ENCODE assay signal across 8 cellular contexts in the genomic region with DNA sequence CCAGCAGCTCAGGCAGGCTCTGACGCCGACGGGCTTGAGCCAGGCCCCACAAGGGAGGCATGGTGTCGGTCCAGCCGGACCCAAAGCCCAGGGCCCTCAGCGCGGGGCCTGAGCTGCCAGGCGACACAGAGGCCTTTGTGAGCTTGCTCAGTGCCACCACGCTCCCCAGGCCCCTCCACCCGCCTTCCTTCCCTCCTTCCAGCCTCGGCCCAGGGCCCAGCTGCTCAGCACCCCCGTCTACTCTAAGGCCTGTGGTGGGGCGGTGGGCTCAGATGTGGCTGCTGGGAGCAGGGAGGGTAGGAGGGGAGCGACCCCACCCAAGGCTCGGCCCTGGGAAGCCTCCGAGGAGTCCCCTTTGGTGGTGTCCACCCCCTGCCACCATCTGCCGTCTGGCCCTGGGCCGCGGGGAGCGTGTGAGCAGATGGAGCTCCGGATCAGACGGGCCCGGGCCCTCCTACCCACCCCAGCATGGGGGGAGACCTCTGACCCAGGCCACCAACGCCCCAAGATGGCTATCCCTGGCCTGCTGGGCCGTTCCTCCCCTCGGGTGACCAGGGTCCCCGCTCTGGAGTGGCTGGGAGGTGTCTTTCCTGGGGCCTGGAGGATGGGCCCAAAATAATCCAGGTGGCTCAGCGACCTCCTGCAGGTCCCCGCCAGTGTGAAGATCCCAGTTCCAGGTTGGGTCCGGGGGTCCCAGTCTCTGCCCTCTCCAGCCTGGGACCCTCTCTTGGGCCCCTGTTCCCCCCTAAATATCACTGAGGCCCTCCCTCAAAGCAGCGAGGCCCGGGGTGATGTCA. TPM values are rescaled to one million over a fixed set of nuclear protein-coding genes. Genes with fewer than 3 reads are reported as not detected.
DNase-seq lines count a peak whose midpoint lies in the region; ATAC-seq, FAIRE-seq and TF ChIP-seq lines count a peak whose summit lies in the region.

No MANE protein-coding gene starts in this region.

- FAIRE-seq in HepG2 (lab: Jason Lieb, UNC) = no peak

- dilution Hi-C loops in mammary epithelial cell (cut with HindIII; ENCODE audit: low sequenced_read_pairs) = no loop called here

- peaks cover 15% of the 10 kb centered on the region for H4K20me1 ChIP-seq in mammary epithelial cell (ENCODE audit: insufficient read depth, low read length)
- H4K20me1 ChIP-seq in HepG2 (ENCODE audit: insufficient read depth, low read length) = peaks cover 60% of the 10 kb centered on the region

- intact Hi-C loops in mammary epithelial cell (cut with micrococcal nuclease) = no loop called here
- intact Hi-C loops in HepG2 (cut with micrococcal nuclease; ENCODE audit: unreplicated experiment) = loop anchor here (10.0 kb wide), 1 partner anchor 86 kb away; no protein-coding TSS in a partner anchor

- H3K4me3 ChIP-seq in HUES48 (ENCODE audit: low read depth, low read length) (no peak overlapping the region), mammary epithelial cell (replicated peaks in 1 of 3; ENCODE audit: insufficient read depth in 1 of 3, low read depth in 2 of 3, low read length in 3 of 3) (peak overlapping the region; percentile 34 to 51 (median 47)), HepG2 (replicated peaks in 1 of 3; ENCODE audit: insufficient read depth in 1 of 3, low read depth in 2 of 3, low read length in 3 of 3) (peak overlapping the region; percentile 33 to 69 (median 58)), subcutaneous abdominal adipose tissue (ENCODE audit: low read depth in 1 of 5, low read length in 5 of 5) (peak overlapping the region in 4 of 5 donors; percentile 26 to 45 (median 36))

- POLR2A ChIA-PET in HepG2 (lab: Yijun Ruan, JAX) = interaction anchor here (0.7 to 2.4 kb wide), 15 partner anchors 8 to 413 kb away, joined by 3 to 19 read pairs (median 5); a partner anchor contains a TSS

- 16% methylated on average over 10 of the region's 32 CpGs for WGBS in mammary epithelial cell (ENCODE audit: low coverage, missing lambda C conversion rate)
- 11% methylated on average over 7 of the region's 32 CpGs for WGBS in HepG2 (ENCODE audit: low lambda C conversion rate)

- H3K36me3 ChIP-seq in HUES48 (ENCODE audit: control insufficient read depth, insufficient read depth, low read length) (peaks cover 16% of the 10 kb centered on the region), mammary epithelial cell (ENCODE audit: insufficient read depth, low read length) (peaks cover under 1% of the 10 kb centered on the region), HepG2 (replicated peaks in 1 of 2; ENCODE audit: control insufficient read depth in 1 of 2, insufficient read depth in 2 of 2, low read length in 2 of 2) (peaks cover 12 to 36% of the 10 kb centered on the region in 2 experiments), subcutaneous abdominal adipose tissue (ENCODE audit: control insufficient read depth in 5 of 5, insufficient read depth in 5 of 5, low read length in 5 of 5) (peaks cover 0 to 27% (median 15%) of the 10 kb centered on the region in 5 donors)

- peak in 1 of 2 experiments; percentile 6; a peak in 2 of 4 replicates for TF ChIP-seq POLR2A in HepG2 (IDR thresholded peaks at IDR 0.05; ENCODE audit: insufficient read depth in 1 of 2, low read depth in 2 of 2, low read length in 2 of 2)

- TF ChIP-seq RAD21 in HepG2 (CRISPR knock-in tag; IDR thresholded peaks at IDR 0.05) = no peak

- TF ChIP-seq EP300 in HepG2 (IDR thresholded peaks at IDR 0.05; ENCODE audit: low read depth in 2 of 2, low read length in 2 of 2) (no peak), HepG2 (CRISPR knock-in tag; IDR thresholded peaks at IDR 0.05; ENCODE audit: borderline replicate concordance) (no peak)

- H3K9ac ChIP-seq in HUES48 (ENCODE audit: low read depth, low read length) (no peak overlapping the region), mammary epithelial cell (ENCODE audit: insufficient read depth, low read length) (peak overlapping the region; percentile 67), HepG2 (ENCODE audit: insufficient read depth, low read depth, low read length) (peak overlapping the region; percentile 91), subcutaneous abdominal adipose tissue (ENCODE audit: low read length in 5 of 5) (peak overlapping the region; percentile 73 to 90 (median 88))

- in situ Hi-C loops in mammary epithelial cell (cut with MboI; ENCODE audit: low sequenced_read_pairs in 2 of 2) (no loop called here), HepG2 (cut with HindIII; ENCODE audit: extremely low pct_ligation_motif_present, low pct_unique_long_range_greater_than_20kb) (no loop called here)

- BruUV-seq in mammary epithelial cell (replicated peaks; lab: Mats Ljungman, UMichigan) = TSS peak; percentile 83
- BruUV-seq in HepG2 (replicated peaks; lab: Mats Ljungman, UMichigan) = TSS peak; percentile 94

- no peaks in the 10 kb centered on the region for H3K9me3 ChIP-seq in HUES48 (ENCODE audit: control insufficient read depth, insufficient read depth, low read length)
- no peaks in the 10 kb centered on the region for H3K9me3 ChIP-seq in mammary epithelial cell (replicated peaks; ENCODE audit: insufficient read depth, low read length)
- H3K9me3 ChIP-seq in HepG2 (ENCODE audit: low read length) = no peaks in the 10 kb centered on the region
- no peaks in the 10 kb centered on the region for H3K9me3 ChIP-seq in subcutaneous abdominal adipose tissue (ENCODE audit: control insufficient read depth in 5 of 5, low read length in 5 of 5)

- H3K27ac ChIP-seq in HUES48 (ENCODE audit: low read depth, low read length) (peak overlapping the region; percentile 67), mammary epithelial cell (ENCODE audit: insufficient read depth, low read depth, low read length) (peak overlapping the region; percentile 69), HepG2 (ENCODE audit: extremely low read length, insufficient read depth, low read length) (peak overlapping the region; percentile 94), subcutaneous abdominal adipose tissue (ENCODE audit: low read depth, low read length) (peak overlapping the region; percentile 98)

- CTCF ChIA-PET in mammary epithelial cell (lab: Charles Lee; ENCODE audit: low non-redundant PET) = no interaction called here
- CTCF ChIA-PET in HepG2 (lab: Yijun Ruan, JAX; ENCODE audit: low intra/inter-chr PET ratio, low total read pairs) = no interaction called here

- H3K79me2 ChIP-seq in mammary epithelial cell (ENCODE audit: insufficient read depth, low read length) (peaks cover 99% of the 10 kb centered on the region), HepG2 (ENCODE audit: insufficient read depth, low read length) (peaks cover 75% of the 10 kb centered on the region)

- ATAC-seq in HepG2 (peak; percentile 49), HG02852 (IDR thresholded peaks at IDR 0.05; ENCODE audit: unreplicated experiment) (no peak), GM19467 (IDR thresholded peaks at IDR 0.05; ENCODE audit: unreplicated experiment) (no peak)

- no peak for DNase-seq in mammary epithelial cell
- DNase-seq in HepG2 (ENCODE audit: low spot score) = no peak
- DNase-seq in RKO (ENCODE audit: low spot score) = no peak
- no peak for DNase-seq in activated naive CD4-positive, alpha-beta T cell treated with Interleukin-2 at 50 U/mL for 16 hours

- no peaks in the 10 kb centered on the region for H3K27me3 ChIP-seq in HUES48 (ENCODE audit: control insufficient read depth, insufficient read depth, low read length)
- H3K27me3 ChIP-seq in mammary epithelial cell (ENCODE audit: insufficient read depth, low read length) = no peaks in the 10 kb centered on the region
- no peaks in the 10 kb centered on the region for H3K27me3 ChIP-seq in HepG2 (ENCODE audit: control insufficient read depth in 1 of 2, insufficient read depth in 2 of 2, low read length in 2 of 2)
- no peaks in the 10 kb centered on the region for H3K27me3 ChIP-seq in subcutaneous abdominal adipose tissue (ENCODE audit: control insufficient read depth in 5 of 5, insufficient read depth in 4 of 5, low read length in 5 of 5)

- no peak overlapping the region for H2AFZ ChIP-seq in mammary epithelial cell (ENCODE audit: low read depth, low read length)
- H2AFZ ChIP-seq in HepG2 (ENCODE audit: low read length) = no peak overlapping the region

- TF ChIP-seq CTCF in mammary epithelial cell (conservative IDR thresholded peaks at IDR 0.05 in 1 of 2, IDR thresholded peaks at IDR 0.05 in 1 of 2; ENCODE audit: extremely low read depth in 1 of 2, insufficient read depth in 1 of 2, low read depth in 1 of 2, low read length in 2 of 2) = no peak
- TF ChIP-seq CTCF in HepG2 (CRISPR knock-in tag; IDR thresholded peaks at IDR 0.05) = no peak

- H3K4me1 ChIP-seq in HUES48 (ENCODE audit: control insufficient read depth, insufficient read depth, low read length) (peaks cover 22% of the 10 kb centered on the region), mammary epithelial cell (ENCODE audit: insufficient read depth, low read length) (peaks cover 64% of the 10 kb centered on the region), HepG2 (ENCODE audit: insufficient read depth, low read length) (peaks cover 69% of the 10 kb centered on the region), subcutaneous abdominal adipose tissue (ENCODE audit: control insufficient read depth in 5 of 5, insufficient read depth in 5 of 5, low read length in 5 of 5) (peaks cover 17 to 76% (median 70%) of the 10 kb centered on the region in 5 donors)

- peak overlapping the region; percentile 89 for H3K4me2 ChIP-seq in mammary epithelial cell (ENCODE audit: insufficient read depth, low read depth, low read length)
- peak overlapping the region; percentile 79 for H3K4me2 ChIP-seq in HepG2 (ENCODE audit: low read depth, low read length)

RNA-seq across cellular contexts. Expression of a gene that starts 7.8 kb away (rescaled TPM):
- total RNA-seq in mammary epithelial cell (10 to 100 TPM; 40.8 to 52.9 TPM), HepG2 (2016; rRNA removed; fragmentation: Illumina TruSeq; extraction: Trizol) (3.5 and 3.6 TPM in 2 replicates)
- polyA plus RNA-seq in mammary epithelial cell (11.0 TPM), HepG2 (2011; rRNA removed) (4.0 and 5.5 TPM in 2 replicates)
- 9.2 TPM for polyA minus RNA-seq in mammary epithelial cell
- 1.8 TPM in 2 replicates for total RNA-seq in HepG2 (2016; cell fraction: cytosol; rRNA removed; fragmentation: Illumina TruSeq; extraction: Trizol; ENCODE audit: low read depth)
- total RNA-seq in HepG2 (2016; cell fraction: insoluble cytoplasmic fraction; rRNA removed; fragmentation: Illumina TruSeq; extraction: Trizol) = 2.7 and 3.2 TPM in 2 replicates
- total RNA-seq in HepG2 (2016; cell fraction: membrane; rRNA removed; fragmentation: Illumina TruSeq; extraction: Trizol) = 3.7 and 4.3 TPM in 2 replicates
- 3.0 and 3.1 TPM in 2 replicates for total RNA-seq in HepG2 (2016; cell fraction: nucleus; rRNA removed; fragmentation: Illumina TruSeq; extraction: Trizol)
- 2.9 and 4.8 TPM in 2 replicates for polyA plus RNA-seq in HepG2 (2011; cell fraction: cytosol; rRNA removed)
- polyA plus RNA-seq in HepG2 (2011; cell fraction: nucleus; rRNA removed) = 23.5 and 34.3 TPM in 2 replicates
- polyA plus RNA-seq in HepG2 (2012) = 4.7 and 6.0 TPM in 2 replicates
- 0.96 and 1.2 TPM in 2 replicates for polyA plus RNA-seq in HepG2 (2016; cell fraction: cytosol; fragmentation: Illumina TruSeq; extraction: Trizol; ENCODE audit: low read depth)
- 4.5 and 4.8 TPM in 2 replicates for polyA plus RNA-seq in HepG2 (2016; cell fraction: insoluble cytoplasmic fraction; fragmentation: Illumina TruSeq; extraction: Trizol; ENCODE audit: low read depth)
- polyA plus RNA-seq in HepG2 (2016; cell fraction: membrane; fragmentation: Illumina TruSeq; extraction: Trizol; ENCODE audit: low read depth) = 2.7 and 3.0 TPM in 2 replicates
- 9.7 and 9.9 TPM in 2 replicates for polyA plus RNA-seq in HepG2 (2016; cell fraction: nucleus; fragmentation: Illumina TruSeq; extraction: Trizol; ENCODE audit: insufficient read depth, low read depth)
- polyA minus RNA-seq in HepG2 (2011; rRNA and poly(A)+ RNA removed; ENCODE audit: low replicate concordance) = 4.3 and 12.1 TPM in 2 replicates
- 9.4 and 10.5 TPM in 2 replicates for polyA minus RNA-seq in HepG2 (2011; cell fraction: cytosol; rRNA and poly(A)+ RNA removed)
- polyA minus RNA-seq in HepG2 (2011; cell fraction: nucleus; rRNA and poly(A)+ RNA removed) = 5.0 and 5.4 TPM in 2 replicates

RNA-seq across cellular contexts. Expression of a gene that starts 51.4 kb away (rescaled TPM):
- total RNA-seq in mammary epithelial cell (10 to 100 TPM; 20.8 to 29.9 TPM), HepG2 (2016; rRNA removed; fragmentation: Illumina TruSeq; extraction: Trizol) (20.1 and 22.4 TPM in 2 replicates)
- polyA plus RNA-seq in mammary epithelial cell (11.5 TPM), HepG2 (2011; rRNA removed) (8.7 and 9.0 TPM in 2 replicates)
- 13.7 TPM for polyA minus RNA-seq in mammary epithelial cell
- total RNA-seq in HepG2 (2016; cell fraction: cytosol; rRNA removed; fragmentation: Illumina TruSeq; extraction: Trizol; ENCODE audit: low read depth) = 4.3 and 5.1 TPM in 2 replicates
- total RNA-seq in HepG2 (2016; cell fraction: insoluble cytoplasmic fraction; rRNA removed; fragmentation: Illumina TruSeq; extraction: Trizol) = 16.7 and 23.3 TPM in 2 replicates
- 9.8 and 11.2 TPM in 2 replicates for total RNA-seq in HepG2 (2016; cell fraction: membrane; rRNA removed; fragmentation: Illumina TruSeq; extraction: Trizol)
- total RNA-seq in HepG2 (2016; cell fraction: nucleus; rRNA removed; fragmentation: Illumina TruSeq; extraction: Trizol) = 9.7 and 15.2 TPM in 2 replicates
- polyA plus RNA-seq in HepG2 (2011; cell fraction: cytosol; rRNA removed) = 11.2 and 43.1 TPM in 2 replicates
- 22.4 and 27.4 TPM in 2 replicates for polyA plus RNA-seq in HepG2 (2011; cell fraction: nucleus; rRNA removed)
- 19.1 and 20.7 TPM in 2 replicates for polyA plus RNA-seq in HepG2 (2012)
- polyA plus RNA-seq in HepG2 (2016; cell fraction: cytosol; fragmentation: Illumina TruSeq; extraction: Trizol; ENCODE audit: low read depth) = 3.3 and 3.5 TPM in 2 replicates
- 18.2 and 33.3 TPM in 2 replicates for polyA plus RNA-seq in HepG2 (2016; cell fraction: insoluble cytoplasmic fraction; fragmentation: Illumina TruSeq; extraction: Trizol; ENCODE audit: low read depth)
- 5.6 and 5.9 TPM in 2 replicates for polyA plus RNA-seq in HepG2 (2016; cell fraction: membrane; fragmentation: Illumina TruSeq; extraction: Trizol; ENCODE audit: low read depth)
- 36.3 and 39.1 TPM in 2 replicates for polyA plus RNA-seq in HepG2 (2016; cell fraction: nucleus; fragmentation: Illumina TruSeq; extraction: Trizol; ENCODE audit: insufficient read depth, low read depth)
- 12.2 and 13.9 TPM in 2 replicates for polyA minus RNA-seq in HepG2 (2011; rRNA and poly(A)+ RNA removed; ENCODE audit: low replicate concordance)
- 5.1 and 7.7 TPM in 2 replicates for polyA minus RNA-seq in HepG2 (2011; cell fraction: cytosol; rRNA and poly(A)+ RNA removed)
- polyA minus RNA-seq in HepG2 (2011; cell fraction: nucleus; rRNA and poly(A)+ RNA removed) = 14.5 and 15.1 TPM in 2 replicates

Comparison
In these comparisons a context has a peak if more than half of its experiments do, and no peak if none do; other contexts are left out.
1. RNA of a gene that starts 7.8 kb away (total RNA-seq): 40.8 to 52.9 TPM in mammary epithelial cell; 1.8 to 4.3 TPM in HepG2; every median in the first group is over 4 times any median in the second.
2. Peak in every context shown above with its lines, with median percentiles within 50 percentile points of each other: H3K27ac ChIP-seq.